In genomic region chr16:57043248-57043647, GRCh38 we compare ENCODE assay signal across 17 cellular contexts. TPM values are rescaled to one million over a fixed set of nuclear protein-coding genes. Genes with fewer than 3 reads are reported as not detected.
DNase-seq lines count a peak whose midpoint lies in the region; ATAC-seq and TF ChIP-seq lines count a peak whose summit lies in the region.
"Had no signal": no experiment of that assay in that cellular context is flagged by ENCODE, and none has a peak within 500 bp of the region (broad histone marks: within the 10 kb centered on the region; RNA-seq: fewer than 3 reads in every experiment).

No MANE protein-coding gene starts in this region.

- H3K4me3 Mint-ChIP-seq in activated CD4-positive, alpha-beta T cell treated with anti-CD3 and anti-CD28 coated beads, Interleukin-2, amount 10 ng/mL, durations not matched to agents 24 days and 14 days, result peak overlapping the region; percentile 8
- H3K4me3 Mint-ChIP-seq: H9 had no signal

- H3K9me3 ChIP-seq in Karpas-422 (ENCODE audit: low read length) (no peaks in the 10 kb centered on the region), spleen (no peaks in the 10 kb centered on the region)
- H3K9me3 ChIP-seq: thyroid gland had no signal

- peak overlapping the region; percentile 91 for H3K9ac ChIP-seq in Karpas-422 (ENCODE audit: low read length)

- no peak overlapping the region for H2AFZ ChIP-seq in Karpas-422 (ENCODE audit: low read length)

- peaks cover 7% of the 10 kb centered on the region for H3K79me2 ChIP-seq in Karpas-422 (ENCODE audit: low read length)

- H3K27ac Mint-ChIP-seq in activated CD4-positive, alpha-beta T cell treated with anti-CD3 and anti-CD28 coated beads, Interleukin-2, amount 10 ng/mL, durations not matched to agents 24 days and 14 days, result peak overlapping the region; percentile 97
- peak overlapping the region; percentile 99 for H3K27ac Mint-ChIP-seq in activated naive CD4-positive, alpha-beta T cell treated with anti-CD3 and anti-CD28 coated beads, Interleukin-2, amount 50 U/mL, for 72 hours
- H3K27ac Mint-ChIP-seq: H9 had no signal

- CTCF ChIA-PET in RWPE1 (lab: Yijun Ruan, JAX), result no interaction called here

- no peak for TF ChIP-seq POLR2A in spleen (IDR thresholded peaks at IDR 0.05)

- no peak for DNase-seq in activated CD4-positive, alpha-beta T cell treated with anti-CD3 and anti-CD28 coated beads, Interleukin-2, amount 10 ng/mL, durations not matched to agents 24 days and 14 days
- DNase-seq in activated CD4-positive, alpha-beta T cell treated with anti-CD3 and anti-CD28 coated beads for 4 hours, result no peak
- DNase-seq in Karpas-422, result no peak
- no peak for DNase-seq in activated naive CD4-positive, alpha-beta T cell treated with anti-CD3 and anti-CD28 coated beads, Interleukin-2, amount 50 U/mL, for 72 hours (ENCODE audit: low spot score in 2 of 2)
- DNase-seq in spleen, result no peak
- DNase-seq in amniotic stem cell (lab: John Stamatoyannopoulos, UW), result no peak
- no peak for DNase-seq in RWPE1 (ENCODE audit: low spot score)
- DNase-seq: activated CD4-positive, CD25-positive, alpha-beta regulatory T cell; COR-L47; glutamatergic neuron; H9; NCI-H1930; NCI-H510A; right cardiac atrium; thyroid gland had no signal

- peaks cover 80% of the 10 kb centered on the region for H3K4me1 ChIP-seq in Karpas-422 (ENCODE audit: low read length)
- H3K4me1 ChIP-seq in spleen, result peaks cover 50 to 88% (median 79%) of the 10 kb centered on the region in 6 donors
- H3K4me1 ChIP-seq: A549, thyroid gland had no signal

- TF ChIP-seq CTCF in spleen (IDR thresholded peaks at IDR 0.05 in 8 of 11, conservative IDR thresholded peaks at IDR 0.05 in 3 of 11) (no peak), RWPE1 (conservative IDR thresholded peaks at IDR 0.05; ENCODE audit: low read depth) (no peak)

- H3K27me3 ChIP-seq in Karpas-422 (ENCODE audit: low read length), result no peaks in the 10 kb centered on the region
- no peaks in the 10 kb centered on the region for H3K27me3 ChIP-seq in spleen (replicated peaks in 1 of 7)
- H3K27me3 ChIP-seq: thyroid gland had no signal

- H3K36me3 Mint-ChIP-seq in activated CD4-positive, alpha-beta T cell treated with anti-CD3 and anti-CD28 coated beads, Interleukin-2, amount 10 ng/mL, durations not matched to agents 24 days and 14 days (ENCODE audit: low read depth), result peaks cover 71% of the 10 kb centered on the region
- peaks cover 39 to 59% of the 10 kb centered on the region in 2 donors for H3K36me3 Mint-ChIP-seq in activated naive CD4-positive, alpha-beta T cell treated with anti-CD3 and anti-CD28 coated beads, Interleukin-2, amount 50 U/mL, for 72 hours

- intact Hi-C loops in activated CD4-positive, alpha-beta T cell treated with anti-CD3 and anti-CD28 coated beads, Interleukin-2, amount 10 ng/mL, durations not matched to agents 24 days and 14 days (cut with micrococcal nuclease), result loop anchor here (2.0 kb wide), 1 partner anchor 98 kb away; no protein-coding TSS in a partner anchor
- intact Hi-C loops in spleen (cut with DNase I; ENCODE audit: low total_unique reads), result loop anchor here (10.0 kb wide), 1 partner anchor 78 kb away; the partner anchor contains the start of gene CETP

- peak overlapping the region; percentile 93 for H3K4me2 ChIP-seq in Karpas-422 (ENCODE audit: low read depth, low read length, poor library complexity, severe bottlenecking)
- H3K4me2 ChIP-seq: A549 had no signal

- WGBS in spleen, 5 donors, result 62 to 70% (median 64%) methylated on average over 9 of the region's 9 CpGs

- ATAC-seq in activated naive CD4-positive, alpha-beta T cell treated with anti-CD3 and anti-CD28 coated beads, Interleukin-2, amount 50 U/mL, for 72 hours, result no peak
- no peak for ATAC-seq in GM19395 (IDR thresholded peaks at IDR 0.05; ENCODE audit: unreplicated experiment)
- ATAC-seq: A549, right cardiac atrium had no signal

- no peaks in the 10 kb centered on the region for H4K20me1 ChIP-seq in Karpas-422 (ENCODE audit: insufficient read depth, low read depth, low read length)

- peaks cover 59% of the 10 kb centered on the region for H3K4me1 Mint-ChIP-seq in activated CD4-positive, alpha-beta T cell treated with anti-CD3 and anti-CD28 coated beads, Interleukin-2, amount 10 ng/mL, durations not matched to agents 24 days and 14 days

- H3K27me3 Mint-ChIP-seq in activated CD4-positive, alpha-beta T cell treated with anti-CD3 and anti-CD28 coated beads, Interleukin-2, amount 10 ng/mL, durations not matched to agents 24 days and 14 days, result no peaks in the 10 kb centered on the region

- H3K36me3 ChIP-seq in Karpas-422 (ENCODE audit: insufficient read depth, low read length) (peaks cover 8% of the 10 kb centered on the region; the same call in 1 of the 2 replicates), spleen (peaks cover 0 to 97% (median 63%) of the 10 kb centered on the region in 6 donors)
- H3K36me3 ChIP-seq: thyroid gland had no signal

- H3K4me3 ChIP-seq in Karpas-422 (ENCODE audit: low read length), result peak overlapping the region; percentile 62
- peak overlapping the region in 1 of 8 donors; percentile 56 for H3K4me3 ChIP-seq in spleen
- H3K4me3 ChIP-seq: A549, thyroid gland had no signal

- H3K9me2 ChIP-seq in Karpas-422 (replicated peaks; ENCODE audit: insufficient read depth, low read length), result no peaks in the 10 kb centered on the region

- H3K27ac ChIP-seq in Karpas-422 (ENCODE audit: low read length), result peak overlapping the region; percentile 99
- peak overlapping the region; percentile 73 to 96 (median 90) for H3K27ac ChIP-seq in spleen
- H3K27ac ChIP-seq in RWPE1, result no peak overlapping the region
- H3K27ac ChIP-seq: A549, thyroid gland had no signal

- POLR2A ChIA-PET in RWPE1 (lab: Yijun Ruan, JAX; ENCODE audit: low non-redundant PET), result no interaction called here

- no peaks in the 10 kb centered on the region for H3K9me3 Mint-ChIP-seq in activated CD4-positive, alpha-beta T cell treated with anti-CD3 and anti-CD28 coated beads, Interleukin-2, amount 10 ng/mL, durations not matched to agents 24 days and 14 days
- no peaks in the 10 kb centered on the region for H3K9me3 Mint-ChIP-seq in activated naive CD4-positive, alpha-beta T cell treated with anti-CD3 and anti-CD28 coated beads, Interleukin-2, amount 50 U/mL, for 72 hours

RNA-seq across cellular contexts. Expression of gene CPNE2, which starts 49.1 kb away (rescaled TPM):
- total RNA-seq in activated CD4-positive, alpha-beta T cell treated with anti-CD3 and anti-CD28 coated beads, Interleukin-2, amount 10 ng/mL, durations not matched to agents 24 days and 14 days, result 6.3 and 6.4 TPM in 2 replicates
- 4.6 and 5.1 TPM in 2 replicates for total RNA-seq in Karpas-422 (2014; rRNA removed; shearing (Covaris generic); ENCODE audit: low replicate concordance)
- 10 to 100 TPM in 1 of 2 donors, 1 to 10 TPM in 1; 5.1 to 11.5 TPM for total RNA-seq in activated naive CD4-positive, alpha-beta T cell treated with anti-CD3 and anti-CD28 coated beads, Interleukin-2, amount 50 U/mL, for 72 hours
- 10 to 100 TPM; 25.2 to 46.5 (median 34.8) TPM for total RNA-seq in spleen
- 10 to 100 TPM; 13.3 to 29.0 (median 21.7) TPM for polyA plus RNA-seq in spleen

RNA-seq across cellular contexts. Expression of gene NLRC5, which starts 53.9 kb away (rescaled TPM):
- total RNA-seq in activated CD4-positive, alpha-beta T cell treated with anti-CD3 and anti-CD28 coated beads, Interleukin-2, amount 10 ng/mL, durations not matched to agents 24 days and 14 days, result 208 and 214 TPM in 2 replicates
- total RNA-seq in Karpas-422 (2014; rRNA removed; shearing (Covaris generic); ENCODE audit: low replicate concordance), result 103 and 116 TPM in 2 replicates
- total RNA-seq in activated naive CD4-positive, alpha-beta T cell treated with anti-CD3 and anti-CD28 coated beads, Interleukin-2, amount 50 U/mL, for 72 hours, result 100 to 1,000 TPM; 231 to 254 TPM
- 100 to 1,000 TPM; 206 to 401 (median 237) TPM for total RNA-seq in spleen
- polyA plus RNA-seq in spleen, result 100 to 1,000 TPM in 2 of 3 donors, 10 to 100 TPM in 1; 52.0 to 175 (median 161) TPM
